11 cellular contexts compared by ENCODE assay signal in the genomic region with DNA sequence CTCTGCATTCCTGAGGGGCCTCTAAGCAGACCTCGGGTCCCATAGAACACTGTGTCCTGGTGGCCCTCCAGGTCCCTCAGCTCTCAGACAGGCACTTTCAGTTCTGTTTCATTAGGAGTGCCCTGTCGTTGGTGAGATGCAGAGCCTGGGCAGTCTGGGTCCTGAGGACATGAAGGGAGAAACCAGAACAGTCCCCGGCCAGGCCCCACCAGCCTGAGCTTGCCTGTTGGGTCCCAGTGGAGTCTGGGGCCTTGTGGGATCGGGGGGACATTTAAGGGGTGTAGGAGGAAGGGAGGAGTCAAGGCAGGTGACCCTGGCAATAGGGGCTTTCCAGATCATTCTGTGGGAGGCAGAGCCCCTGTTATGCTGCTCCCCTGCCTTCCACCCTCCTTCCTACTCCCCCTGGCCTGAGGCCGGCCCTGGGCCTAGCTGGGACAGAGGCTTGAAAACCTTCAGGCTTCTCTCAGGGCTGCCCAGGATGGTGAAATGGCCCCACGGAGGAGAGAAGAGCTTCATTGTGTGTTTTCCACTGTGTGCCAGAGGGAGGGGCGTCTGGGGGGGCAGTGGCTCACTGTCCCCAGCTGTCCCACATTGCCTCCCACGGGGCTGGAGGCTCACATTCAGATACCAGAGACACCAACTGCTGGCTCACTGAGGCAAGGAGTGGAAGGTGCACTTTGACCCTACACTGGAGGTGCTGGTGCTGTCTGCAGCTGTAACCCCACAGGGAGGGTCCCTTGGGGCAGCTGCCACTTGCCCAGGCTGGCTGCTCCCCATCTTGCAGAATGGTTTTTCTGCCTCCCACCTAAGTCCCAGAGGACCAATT. TPM values are rescaled to one million over a fixed set of nuclear protein-coding genes. Genes with fewer than 3 reads are reported as not detected.
DNase-seq lines count a peak whose midpoint lies in the region; ATAC-seq and TF ChIP-seq lines count a peak whose summit lies in the region.
"Had no signal": no experiment of that assay in that cellular context is flagged by ENCODE, and none has a peak within 500 bp of the region (broad histone marks: within the 10 kb centered on the region; RNA-seq: fewer than 3 reads in every experiment).

No MANE protein-coding gene starts in this region.

- no peaks in the 10 kb centered on the region for H3F3A ChIP-seq in MM.1S (ENCODE audit: insufficient read depth, low read length)

- no peak overlapping the region for H4K8ac ChIP-seq in trophoblast cell (ENCODE audit: low read depth, low read length)

- no peak overlapping the region for H3K27ac Mint-ChIP-seq in natural killer cell

- peak overlapping the region; percentile 10 for H3K4ac ChIP-seq in trophoblast cell (ENCODE audit: low read depth, low read length)

- H3K79me1 ChIP-seq in trophoblast cell (ENCODE audit: low read length) = no peaks in the 10 kb centered on the region

- no peaks in the 10 kb centered on the region for H3K9me2 ChIP-seq in MM.1S (replicated peaks; ENCODE audit: insufficient read depth, low read length)

- no peaks in the 10 kb centered on the region for H4K20me1 ChIP-seq in MM.1S (ENCODE audit: insufficient read depth, low read length)

- H3K4me2 ChIP-seq in MM.1S (ENCODE audit: low read depth, low read length) (no peak overlapping the region), trophoblast cell (ENCODE audit: low read length) (no peak overlapping the region)

- H3K4me1 ChIP-seq in MM.1S (ENCODE audit: low read length) = 0 out of 2 replicates have a peak, but pooled peaks cover 15% of the 10 kb centered on the region
- peaks cover 9 to 14% of the 10 kb centered on the region in 2 experiments for H3K4me1 ChIP-seq in trophoblast cell (ENCODE audit: control insufficient read depth in 1 of 2, insufficient read depth in 2 of 2, low read length in 2 of 2)
- H3K4me1 ChIP-seq in ascending aorta = peaks cover 0 to 12% of the 10 kb centered on the region in 2 donors

- no CpG with 5 or more reads among the region's 8 CpGs for WGBS in trophoblast cell (ENCODE audit: extremely low coverage, insufficient coverage, insufficient read length)

- H3K9me3 Mint-ChIP-seq in natural killer cell = no peaks in the 10 kb centered on the region

- no peak overlapping the region for H3K23ac ChIP-seq in trophoblast cell (ENCODE audit: low read length)

- no peak overlapping the region for H2BK12ac ChIP-seq in trophoblast cell (ENCODE audit: low read length)

- no peak overlapping the region for H2BK120ac ChIP-seq in trophoblast cell (ENCODE audit: insufficient read depth, low read length, poor library complexity)

- no peak overlapping the region for H2BK5ac ChIP-seq in trophoblast cell (ENCODE audit: low read depth, low read length, poor library complexity)

- H3K36me3 ChIP-seq in MM.1S (replicated peaks; ENCODE audit: insufficient read depth, low read length) = no peaks in the 10 kb centered on the region
- no peaks in the 10 kb centered on the region for H3K36me3 ChIP-seq in trophoblast cell (ENCODE audit: control insufficient read depth in 1 of 2, insufficient read depth in 2 of 2, low read length in 2 of 2)
- H3K36me3 ChIP-seq in ascending aorta = no peaks in the 10 kb centered on the region

- intact Hi-C loops in ascending aorta (cut with DNase I) = no loop called here
- intact Hi-C loops in natural killer cell (cut with micrococcal nuclease) = no loop called here

- H3K4me1 Mint-ChIP-seq in natural killer cell = peaks cover 0 to 5% of the 10 kb centered on the region in 2 donors

- H2AFZ ChIP-seq in MM.1S (ENCODE audit: low read length) (peak overlapping the region; percentile 23; the same call in 1 of the 2 replicates), trophoblast cell (ENCODE audit: insufficient read depth, low read length, poor library complexity) (no peak overlapping the region)

- peak; percentile 57 for ATAC-seq in GM18511 (IDR thresholded peaks at IDR 0.05; ENCODE audit: unreplicated experiment)
- ATAC-seq in GM21619 (IDR thresholded peaks at IDR 0.05; ENCODE audit: unreplicated experiment) = peak; percentile 39
- no peak for ATAC-seq in GM18519 (IDR thresholded peaks at IDR 0.05; ENCODE audit: low FRiP score, unreplicated experiment)
- no peak for ATAC-seq in natural killer cell

- no peak overlapping the region for H4K12ac ChIP-seq in trophoblast cell (ENCODE audit: low read depth, low read length)

- H3K27me3 ChIP-seq in MM.1S (replicated peaks; ENCODE audit: insufficient read depth, low read length) (no peaks in the 10 kb centered on the region), trophoblast cell (ENCODE audit: insufficient read depth, low read length) (no peaks in the 10 kb centered on the region), ascending aorta (no peaks in the 10 kb centered on the region)

- H2AK5ac ChIP-seq in trophoblast cell (ENCODE audit: low read length) = no peak overlapping the region

- no peaks in the 10 kb centered on the region for H3K9me3 ChIP-seq in MM.1S (replicated peaks; ENCODE audit: insufficient read depth, low read length)
- H3K9me3 ChIP-seq in trophoblast cell (ENCODE audit: insufficient read depth, low read depth, low read length) = no peaks in the 10 kb centered on the region
- H3K9me3 ChIP-seq in ascending aorta = no peaks in the 10 kb centered on the region

- no peak for TF ChIP-seq CTCF in MM.1S (IDR thresholded peaks at IDR 0.05; ENCODE audit: low read length)
- no peak for TF ChIP-seq CTCF in ascending aorta (IDR thresholded peaks at IDR 0.05)
- TF ChIP-seq CTCF in natural killer cell (IDR thresholded peaks at IDR 0.05) = no peak

- no peak overlapping the region for H3K4me3 Mint-ChIP-seq in natural killer cell

- peak overlapping the region; percentile 21 for H4K91ac ChIP-seq in trophoblast cell (ENCODE audit: low read depth, low read length)

- no peak overlapping the region for H3K18ac ChIP-seq in trophoblast cell (ENCODE audit: low read length)

- H3K14ac ChIP-seq in trophoblast cell (ENCODE audit: low read length) = no peak overlapping the region

- H3K27ac ChIP-seq in MM.1S (ENCODE audit: low read length) = no peak overlapping the region
- H3K27ac ChIP-seq in trophoblast cell (ENCODE audit: low read depth, low read length) = no peak overlapping the region
- peak overlapping the region in 1 of 2 donors; percentile 7 for H3K27ac ChIP-seq in ascending aorta

- no peak overlapping the region for H3K9ac ChIP-seq in MM.1S (ENCODE audit: low read length)
- H3K9ac ChIP-seq in trophoblast cell (ENCODE audit: low read length) = no peak overlapping the region

- DNase-seq in MM.1S (no peak), trophoblast cell (no peak), DMS79 treated with DMSO at 0.1 percent for 48 hours (lab: John Stamatoyannopoulos, UW) (no peak), ascending aorta (ENCODE audit: low spot score in 2 of 2) (no peak), natural killer cell (no peak)

- H3K36me3 Mint-ChIP-seq in natural killer cell = no peaks in the 10 kb centered on the region

- H3K4me3 ChIP-seq in MM.1S (ENCODE audit: low read length) (no peak overlapping the region), trophoblast cell (ENCODE audit: low read depth, low read length) (no peak overlapping the region), ascending aorta (no peak overlapping the region)

- peaks cover 0 to 3% of the 10 kb centered on the region in 2 donors for H3K27me3 Mint-ChIP-seq in natural killer cell (ENCODE audit: low read depth in 2 of 2)

- H3K79me2 ChIP-seq in MM.1S (ENCODE audit: low read length) (no peaks in the 10 kb centered on the region), trophoblast cell (ENCODE audit: control insufficient read depth, insufficient read depth, low read length, poor library complexity) (no peaks in the 10 kb centered on the region)

RNA-seq across cellular contexts. Expression of a gene that starts 26.6 kb away (rescaled TPM):
- polyA plus RNA-seq in trophoblast cell (2013) = 0.14 and 0.17 TPM in 2 replicates
- total RNA-seq in ascending aorta (not detected), natural killer cell (under 1 TPM in 1 of 3 donors, not detected in 2; 0.26 TPM)
- total RNA-seq: Daoy, HT1080, lower leg skin had no signal

RNA-seq across cellular contexts. Expression of a gene that starts 37.7 kb away (rescaled TPM):
- polyA plus RNA-seq in trophoblast cell (2013) = 192 and 203 TPM in 2 replicates
- 320 TPM for total RNA-seq in ascending aorta
- 100 to 1,000 TPM in 1 of 3 donors, 10 to 100 TPM in 2; 84.9 to 107 (median 95.1) TPM for total RNA-seq in natural killer cell

RNA-seq across cellular contexts. Expression of a gene that starts 52.0 kb away (rescaled TPM):
- polyA plus RNA-seq in trophoblast cell (2013) = 0.05 and 0.06 TPM in 2 replicates
- 16.4 TPM for total RNA-seq in ascending aorta
- 10 to 100 TPM; 17.9 to 53.5 (median 35.5) TPM for total RNA-seq in natural killer cell
- total RNA-seq: Daoy had no signal

RNA-seq across cellular contexts. Expression of a gene that starts 59.7 kb away (rescaled TPM):
- polyA plus RNA-seq in trophoblast cell (2013) = 62.6 and 65.9 TPM in 2 replicates
- total RNA-seq in ascending aorta (45.8 TPM), natural killer cell (10 to 100 TPM; 18.8 to 21.3 (median 18.9) TPM)

Comparison
In these comparisons a context has a peak if more than half of its experiments do, and no peak if none do; other contexts are left out.
1. ATAC-seq: peak in GM18511 (single experiment) and GM21619 (single experiment); none in GM18519 (single experiment) and natural killer cell (0 of 3).